In genomic region chr7:64630496-64630895, GRCh38 we compare ENCODE assay signal across 1 cellular context.
A peak's percentile ranks its signal among the peaks of the same experiment; 100 is the strongest.
TF ChIP-seq lines count a peak whose summit lies in the region.

No MANE protein-coding gene starts in this region.

TF ChIP-seq in IMR-90, 13 proteins besides CTCF, POLR2A, EP300 and RAD21:
- TF ChIP-seq USF2 (IDR thresholded peaks at IDR 0.05; ENCODE audit: low read depth, low read length), result no peak
- no peak for TF ChIP-seq RCOR1 (IDR thresholded peaks at IDR 0.05; ENCODE audit: insufficient replicate concordance, low read length)
- no peak for TF ChIP-seq FOS (IDR thresholded peaks at IDR 0.05; ENCODE audit: low read depth, low read length)
- no peak for TF ChIP-seq MXI1 (IDR thresholded peaks at IDR 0.05; ENCODE audit: borderline replicate concordance, low read depth, low read length)
- TF ChIP-seq CEBPB (IDR thresholded peaks at IDR 0.05; ENCODE audit: low read depth, low read length), result no peak
- peak; percentile 17; the same call in 1 of the 2 replicates for TF ChIP-seq SMC3 (IDR thresholded peaks at IDR 0.05; ENCODE audit: low read depth, low read length)
- TF ChIP-seq MAFK (IDR thresholded peaks at IDR 0.05; ENCODE audit: low read depth, low read length), result no peak
- no peak for TF ChIP-seq MAZ (IDR thresholded peaks at IDR 0.05; ENCODE audit: borderline replicate concordance, low read depth, low read length)
